31 cellular contexts compared by ENCODE assay signal in genomic region chr2:36960005-36960675, GRCh38. TPM values are rescaled to one million over a fixed set of nuclear protein-coding genes. Genes with fewer than 3 reads are reported as not detected.
DNase-seq lines count a peak whose midpoint lies in the region; ATAC-seq, FAIRE-seq and TF ChIP-seq lines count a peak whose summit lies in the region.
"Had no signal": no experiment of that assay in that cellular context is flagged by ENCODE, and none has a peak within 500 bp of the region (broad histone marks: within the 10 kb centered on the region; RNA-seq: fewer than 3 reads in every experiment).

No MANE protein-coding gene starts in this region.

- SMC1A ChIA-PET in GM12878 (lab: Charles Lee; ENCODE audit: uncharacterized antibody, unreplicated experiment), result interaction anchor here (0.8 to 2.3 kb wide), 3 partner anchors 10 to 41 kb away, joined by 3 to 7 read pairs (median 4); no protein-coding TSS in a partner anchor

- DNase-seq in Right ventricle myocardium superior, result no peak
- DNase-seq in cardiac septum (ENCODE audit: low spot score), result no peak
- DNase-seq in NAMALWA (ENCODE audit: low spot score), result peak; percentile 14
- DNase-seq in GM12878 (ENCODE audit: low read depth, low spot score), result no peak
- DNase-seq in mucosa of descending colon, result no peak
- DNase-seq in activated naive CD4-positive, alpha-beta T cell treated with anti-CD3 and anti-CD28 coated beads, Interleukin-2, amount 50 U/mL, for 16 hours, result no peak
- DNase-seq in GM20000 (ENCODE audit: low spot score), result no peak
- DNase-seq: activated CD4-positive, alpha-beta T cell treated with anti-CD3 and anti-CD28 coated beads for 4 hours; activated CD8-positive, alpha-beta memory T cell treated with anti-CD3 and anti-CD28 coated beads for 24 hours; activated gamma-delta T cell; activated naive CD8-positive, alpha-beta T cell treated with anti-CD3 and anti-CD28 coated beads, Interleukin-2, amount 10 ng/mL, durations not matched to agents 7 days and 5 days; activated T-cell treated with anti-CD3 and anti-CD28 coated beads for 4 hours; CD8-positive, alpha-beta T cell; H9; hypothalamus; Karpas-422; mesenchymal stem cell; MV-4-11; NCI-H146; stimulated activated CD4-positive, alpha-beta T cell treated with anti-CD3 and anti-CD28 coated beads, Interleukin-1b, Interleukin-23, amount 100 ng/mL, for 48 hours; stimulated activated CD8-positive, alpha-beta memory T cell treated with anti-CD3 and anti-CD28 coated beads, Interleukin-4, amount 100 ng/mL, for 48 hours; stomach; T-helper 9 cell; WERI-Rb-1 had no signal

- FAIRE-seq in GM12878 (lab: Jason Lieb, UNC), result no peak
- FAIRE-seq: colon, GM19239 had no signal

- H3K79me2 ChIP-seq in GM12878 (ENCODE audit: control insufficient read depth, insufficient read depth, low read length), result peaks cover 50% of the 10 kb centered on the region

- H3K36me3 ChIP-seq in GM12878 (ENCODE audit: control insufficient read depth in 2 of 2, insufficient read depth in 2 of 2, low read length in 1 of 2) (no peaks in the 10 kb centered on the region; a peak in 1 of 4 replicates), mucosa of descending colon (ENCODE audit: low read depth) (no peaks in the 10 kb centered on the region)
- H3K36me3 ChIP-seq: ascending aorta, right atrium auricular region, stomach, vagina had no signal

- H3K4me1 ChIP-seq in GM12878 (ENCODE audit: control insufficient read depth, insufficient read depth, low read length) (peaks cover 7% of the 10 kb centered on the region), mucosa of descending colon (ENCODE audit: low read depth) (peaks cover 9% of the 10 kb centered on the region)

- TF ChIP-seq CTCF in GM12878 (IDR thresholded peaks at IDR 0.05 in 2 of 3, conservative IDR thresholded peaks at IDR 0.05 in 1 of 3; ENCODE audit: control insufficient read depth in 2 of 3, extremely low read depth in 1 of 3, insufficient read depth in 1 of 3, low read depth in 3 of 3, low read length in 3 of 3) (no peak), mucosa of descending colon (IDR thresholded peaks at IDR 0.05) (no peak), GM20000 (IDR thresholded peaks at IDR 0.05; ENCODE audit: extremely low read depth, missing control alignments) (no peak)

- H3K9me3 ChIP-seq in GM12878 (replicated peaks; ENCODE audit: control insufficient read depth, insufficient read depth, low read length) (no peaks in the 10 kb centered on the region; the same call in 2 of the 3 replicates), mucosa of descending colon (no peaks in the 10 kb centered on the region)
- H3K9me3 ChIP-seq: ascending aorta, right atrium auricular region, stomach, vagina had no signal

- BruUV-seq in GM12878 (replicated peaks; lab: Mats Ljungman, UMichigan), result no TSS peak

- no peak for TF ChIP-seq RAD21 in GM12878 (IDR thresholded peaks at IDR 0.05; ENCODE audit: insufficient read depth, low read depth, low read length)

- WGBS in GM12878 (ENCODE audit: insufficient coverage, insufficient replicate concordance, low lambda C conversion rate, missing lambda C conversion rate), result 96% methylated on average over 2 of the region's 2 CpGs

- intact Hi-C loops in Right ventricle myocardium superior (cut with DNase I) (no loop called here), cardiac septum (cut with DNase I) (no loop called here), GM12878 (cut with micrococcal nuclease; ENCODE audit: unreplicated experiment) (no loop called here), mucosa of descending colon (cut with DNase I, micrococcal nuclease) (no loop called here)

- RAD21 ChIA-PET in GM12878 (lab: Charles Lee; ENCODE audit: unreplicated experiment), result interaction anchor here (1.1 to 1.5 kb wide), 3 partner anchors 34 to 123 kb away, joined by 3 to 4 read pairs (median 3); no protein-coding TSS in a partner anchor

- POLR2A ChIA-PET in GM12878 (lab: Charles Lee), result interaction anchor here (0.6 kb wide), 3 partner anchors 14 to 944 kb away, joined by 3 to 6 read pairs (median 3); no protein-coding TSS in a partner anchor

- no peak overlapping the region for H3K27ac ChIP-seq in GM12878 (ENCODE audit: control insufficient read depth, insufficient read depth)
- H3K27ac ChIP-seq: ascending aorta, right atrium auricular region, stomach, vagina, WERI-Rb-1 had no signal

- no peak overlapping the region for H2AFZ ChIP-seq in GM12878 (ENCODE audit: control insufficient read depth, low read depth, low read length)

- no peak for TF ChIP-seq POLR2A in GM12878 (IDR thresholded peaks at IDR 0.05; ENCODE audit: low read depth, low read length)

- H3K4me2 ChIP-seq in GM12878 (ENCODE audit: control insufficient read depth, insufficient read depth), result peak overlapping the region; percentile 17; the same call in 1 of the 2 replicates

- CTCF ChIA-PET in GM12878 (lab: Yijun Ruan, JAX), result interaction anchor here (0.6 to 1.7 kb wide), 6 partner anchors 12 to 181 kb away, joined by 3 to 5 read pairs (median 3); no protein-coding TSS in a partner anchor

- no peak overlapping the region for H3K9ac ChIP-seq in GM12878 (ENCODE audit: control insufficient read depth, insufficient read depth, low read length)

- no peak for TF ChIP-seq EP300 in GM12878 (IDR thresholded peaks at IDR 0.05; ENCODE audit: borderline replicate concordance in 1 of 2, control insufficient read depth in 1 of 2, low read depth in 2 of 2, low read length in 2 of 2)

- no peak overlapping the region for H3K4me3 ChIP-seq in GM12878
- H3K4me3 ChIP-seq in mucosa of descending colon, result no peak overlapping the region
- H3K4me3 ChIP-seq: ascending aorta, right atrium auricular region, stomach, vagina had no signal

- in situ Hi-C loops in GM12878 (cut with MboI), result no loop called here

- no peaks in the 10 kb centered on the region for H4K20me1 ChIP-seq in GM12878 (ENCODE audit: control insufficient read depth, insufficient read depth)

- ATAC-seq in Right ventricle myocardium superior (ENCODE audit: poor library complexity) (peak; percentile 46), GM12878 (peak; percentile 55), mucosa of descending colon (peak; percentile 49), GM19324 (IDR thresholded peaks at IDR 0.05; ENCODE audit: low FRiP score, unreplicated experiment) (no peak)
- ATAC-seq: CD8-positive, alpha-beta T cell; Right ventricle myocardium inferior had no signal

- no peaks in the 10 kb centered on the region for H3K27me3 ChIP-seq in GM12878 (replicated peaks in 1 of 2; ENCODE audit: control insufficient read depth in 2 of 2, insufficient read depth in 2 of 2, low read length in 1 of 2)
- H3K27me3 ChIP-seq: ascending aorta, right atrium auricular region, stomach, vagina had no signal

TF ChIP-seq in GM12878, 131 proteins besides CTCF, POLR2A, EP300 and RAD21:
- no peak for TF ChIP-seq BRCA1 (IDR thresholded peaks at IDR 0.05; ENCODE audit: low read depth, low read length)
- TF ChIP-seq ZNF217 (IDR thresholded peaks at IDR 0.05), result no peak

RNA-seq across cellular contexts. Expression of gene STRN, which starts 6.2 kb away (rescaled TPM):
- total RNA-seq in Right ventricle myocardium superior, result 38.6 TPM
- 78.0 TPM for total RNA-seq in cardiac septum
- total RNA-seq in GM12878 (2013; cell fraction: nucleolus; rRNA removed), result 18.6 and 21.3 TPM in 2 replicates
- total RNA-seq in GM12878 (2014; rRNA removed), result 9.8 and 10.8 TPM in 2 replicates
- 14.5 and 14.9 TPM in 2 replicates for total RNA-seq in GM12878 (2014; rRNA removed; fragmentation: Illumina TruSeq; extraction: Trizol)
- 19.2 and 19.6 TPM in 2 replicates for total RNA-seq in GM12878 (2021)
- polyA plus RNA-seq in GM12878 (2011; ENCODE audit: low read depth), result 4.5 TPM
- polyA plus RNA-seq in GM12878 (2011; rRNA removed), result 18.8 and 25.6 TPM in 2 replicates
- polyA plus RNA-seq in GM12878 (2011; cell fraction: cytosol; rRNA removed), result 6.9 and 8.2 TPM in 2 replicates
- polyA plus RNA-seq in GM12878 (2011; cell fraction: nucleus; rRNA removed), result 12.4 and 15.7 TPM in 2 replicates
- polyA plus RNA-seq in GM12878 (2012), result 5.3 and 6.9 TPM in 2 replicates
- polyA plus RNA-seq in GM12878 (2014; fragmentation: Illumina TruSeq; extraction: Trizol), result 14.9 and 19.2 TPM in 2 replicates
- 1 to 10 TPM in 1 of 2 experiments, under 1 TPM in 1; 1.00 to 1.4 TPM for polyA plus RNA-seq in GM12878 (2014; fragmentation: Nextera tagmentation; extraction: Ambion mirVana)
- 8.2 and 8.4 TPM in 2 replicates for polyA plus RNA-seq in GM12878 (2014; rRNA removed)
- 1 to 10 TPM; 5.2 to 6.4 TPM for polyA plus RNA-seq in GM12878 (2016; fragmentation: Nextera tagmentation; extraction: Ambion mirVana)
- polyA minus RNA-seq in GM12878 (2011; rRNA and poly(A)+ RNA removed), result 23.0 and 43.3 TPM in 2 replicates
- polyA minus RNA-seq in GM12878 (2011; cell fraction: cytosol; rRNA and poly(A)+ RNA removed), result 5.7 and 7.6 TPM in 2 replicates
- 8.9 and 12.9 TPM in 2 replicates for polyA minus RNA-seq in GM12878 (2011; cell fraction: nucleus; rRNA and poly(A)+ RNA removed)
- 10 to 100 TPM; 36.1 to 45.7 (median 37.7) TPM for total RNA-seq in mucosa of descending colon
